1 cellular context compared by ENCODE assay signal in genomic region chr19:58353717-58354477, GRCh38.
TF ChIP-seq lines count a peak whose summit lies in the region.

No MANE protein-coding gene starts in this region.

TF ChIP-seq in HepG2, 621 proteins besides CTCF, POLR2A, EP300 and RAD21 (continued from another document and continues in another):
- TF ChIP-seq, protein P1, sequence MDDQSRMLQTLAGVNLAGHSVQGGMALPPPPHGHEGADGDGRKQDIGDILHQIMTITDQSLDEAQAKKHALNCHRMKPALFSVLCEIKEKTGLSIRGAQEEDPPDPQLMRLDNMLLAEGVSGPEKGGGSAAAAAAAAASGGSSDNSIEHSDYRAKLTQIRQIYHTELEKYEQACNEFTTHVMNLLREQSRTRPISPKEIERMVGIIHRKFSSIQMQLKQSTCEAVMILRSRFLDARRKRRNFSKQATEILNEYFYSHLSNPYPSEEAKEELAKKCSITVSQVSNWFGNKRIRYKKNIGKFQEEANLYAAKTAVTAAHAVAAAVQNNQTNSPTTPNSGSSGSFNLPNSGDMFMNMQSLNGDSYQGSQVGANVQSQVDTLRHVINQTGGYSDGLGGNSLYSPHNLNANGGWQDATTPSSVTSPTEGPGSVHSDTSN (CRISPR knock-in tag; IDR thresholded peaks at IDR 0.05; ENCODE audit: borderline replicate concordance) = no peak
- TF ChIP-seq MTERF4 (CRISPR knock-in tag; IDR thresholded peaks at IDR 0.05) = no peak
- TF ChIP-seq MTA1 (CRISPR knock-in tag; IDR thresholded peaks at IDR 0.05; ENCODE audit: borderline replicate concordance) = no peak
- TF ChIP-seq, protein P2, sequence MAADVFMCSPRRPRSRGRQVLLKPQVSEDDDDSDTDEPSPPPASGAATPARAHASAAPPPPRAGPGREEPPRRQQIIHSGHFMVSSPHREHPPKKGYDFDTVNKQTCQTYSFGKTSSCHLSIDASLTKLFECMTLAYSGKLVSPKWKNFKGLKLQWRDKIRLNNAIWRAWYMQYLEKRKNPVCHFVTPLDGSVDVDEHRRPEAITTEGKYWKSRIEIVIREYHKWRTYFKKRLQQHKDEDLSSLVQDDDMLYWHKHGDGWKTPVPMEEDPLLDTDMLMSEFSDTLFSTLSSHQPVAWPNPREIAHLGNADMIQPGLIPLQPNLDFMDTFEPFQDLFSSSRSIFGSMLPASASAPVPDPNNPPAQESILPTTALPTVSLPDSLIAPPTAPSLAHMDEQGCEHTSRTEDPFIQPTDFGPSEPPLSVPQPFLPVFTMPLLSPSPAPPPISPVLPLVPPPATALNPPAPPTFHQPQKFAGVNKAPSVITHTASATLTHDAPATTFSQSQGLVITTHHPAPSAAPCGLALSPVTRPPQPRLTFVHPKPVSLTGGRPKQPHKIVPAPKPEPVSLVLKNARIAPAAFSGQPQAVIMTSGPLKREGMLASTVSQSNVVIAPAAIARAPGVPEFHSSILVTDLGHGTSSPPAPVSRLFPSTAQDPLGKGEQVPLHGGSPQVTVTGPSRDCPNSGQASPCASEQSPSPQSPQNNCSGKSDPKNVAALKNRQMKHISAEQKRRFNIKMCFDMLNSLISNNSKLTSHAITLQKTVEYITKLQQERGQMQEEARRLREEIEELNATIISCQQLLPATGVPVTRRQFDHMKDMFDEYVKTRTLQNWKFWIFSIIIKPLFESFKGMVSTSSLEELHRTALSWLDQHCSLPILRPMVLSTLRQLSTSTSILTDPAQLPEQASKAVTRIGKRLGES (CRISPR knock-in tag; IDR thresholded peaks at IDR 0.05; ENCODE audit: borderline replicate concordance) = no peak
- TF ChIP-seq YY1 (IDR thresholded peaks at IDR 0.05; ENCODE audit: insufficient read depth, insufficient replicate concordance, low read depth, low read length) = no peak
- TF ChIP-seq CCDC6 (CRISPR knock-in tag; IDR thresholded peaks at IDR 0.05) = no peak
- TF ChIP-seq ONECUT2 (CRISPR knock-in tag; IDR thresholded peaks at IDR 0.05) = peak; percentile 15; the same call in 1 of the 2 replicates
- TF ChIP-seq ZNF350 (CRISPR knock-in tag; IDR thresholded peaks at IDR 0.05; ENCODE audit: borderline replicate concordance, low read depth) = no peak
- no peak for TF ChIP-seq PRMT3 (CRISPR knock-in tag; IDR thresholded peaks at IDR 0.05; ENCODE audit: borderline replicate concordance, low read depth)
- no peak for TF ChIP-seq KDM4B (CRISPR knock-in tag; IDR thresholded peaks at IDR 0.05)
- TF ChIP-seq WIZ (CRISPR knock-in tag; IDR thresholded peaks at IDR 0.05) = no peak
- TF ChIP-seq, protein P3, sequence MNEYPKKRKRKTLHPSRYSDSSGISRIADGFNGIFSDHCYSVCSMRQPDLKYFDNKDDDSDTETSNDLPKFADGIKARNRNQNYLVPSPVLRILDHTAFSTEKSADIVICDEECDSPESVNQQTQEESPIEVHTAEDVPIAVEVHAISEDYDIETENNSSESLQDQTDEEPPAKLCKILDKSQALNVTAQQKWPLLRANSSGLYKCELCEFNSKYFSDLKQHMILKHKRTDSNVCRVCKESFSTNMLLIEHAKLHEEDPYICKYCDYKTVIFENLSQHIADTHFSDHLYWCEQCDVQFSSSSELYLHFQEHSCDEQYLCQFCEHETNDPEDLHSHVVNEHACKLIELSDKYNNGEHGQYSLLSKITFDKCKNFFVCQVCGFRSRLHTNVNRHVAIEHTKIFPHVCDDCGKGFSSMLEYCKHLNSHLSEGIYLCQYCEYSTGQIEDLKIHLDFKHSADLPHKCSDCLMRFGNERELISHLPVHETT (CRISPR knock-in tag; conservative IDR thresholded peaks at IDR 0.05) = no peak
- no peak for TF ChIP-seq ZNF672 (CRISPR knock-in tag; IDR thresholded peaks at IDR 0.05)
- 0 out of 2 replicates have a peak, but pooled peaks have one; percentile 8 for TF ChIP-seq DMAP1 (CRISPR knock-in tag; IDR thresholded peaks at IDR 0.05)
- TF ChIP-seq BRF2 (CRISPR knock-in tag; IDR thresholded peaks at IDR 0.05) = no peak
- TF ChIP-seq TCF12 (IDR thresholded peaks at IDR 0.05) = no peak
- TF ChIP-seq TCF12 (CRISPR knock-in tag; IDR thresholded peaks at IDR 0.05) = 0 out of 2 replicates have a peak, but pooled peaks have one; percentile 25
- TF ChIP-seq ZNF75D (CRISPR knock-in tag; IDR thresholded peaks at IDR 0.05; ENCODE audit: borderline replicate concordance) = no peak
- no peak for TF ChIP-seq KLF12 (CRISPR knock-in tag; IDR thresholded peaks at IDR 0.05; ENCODE audit: borderline replicate concordance)
- TF ChIP-seq, protein P4, sequence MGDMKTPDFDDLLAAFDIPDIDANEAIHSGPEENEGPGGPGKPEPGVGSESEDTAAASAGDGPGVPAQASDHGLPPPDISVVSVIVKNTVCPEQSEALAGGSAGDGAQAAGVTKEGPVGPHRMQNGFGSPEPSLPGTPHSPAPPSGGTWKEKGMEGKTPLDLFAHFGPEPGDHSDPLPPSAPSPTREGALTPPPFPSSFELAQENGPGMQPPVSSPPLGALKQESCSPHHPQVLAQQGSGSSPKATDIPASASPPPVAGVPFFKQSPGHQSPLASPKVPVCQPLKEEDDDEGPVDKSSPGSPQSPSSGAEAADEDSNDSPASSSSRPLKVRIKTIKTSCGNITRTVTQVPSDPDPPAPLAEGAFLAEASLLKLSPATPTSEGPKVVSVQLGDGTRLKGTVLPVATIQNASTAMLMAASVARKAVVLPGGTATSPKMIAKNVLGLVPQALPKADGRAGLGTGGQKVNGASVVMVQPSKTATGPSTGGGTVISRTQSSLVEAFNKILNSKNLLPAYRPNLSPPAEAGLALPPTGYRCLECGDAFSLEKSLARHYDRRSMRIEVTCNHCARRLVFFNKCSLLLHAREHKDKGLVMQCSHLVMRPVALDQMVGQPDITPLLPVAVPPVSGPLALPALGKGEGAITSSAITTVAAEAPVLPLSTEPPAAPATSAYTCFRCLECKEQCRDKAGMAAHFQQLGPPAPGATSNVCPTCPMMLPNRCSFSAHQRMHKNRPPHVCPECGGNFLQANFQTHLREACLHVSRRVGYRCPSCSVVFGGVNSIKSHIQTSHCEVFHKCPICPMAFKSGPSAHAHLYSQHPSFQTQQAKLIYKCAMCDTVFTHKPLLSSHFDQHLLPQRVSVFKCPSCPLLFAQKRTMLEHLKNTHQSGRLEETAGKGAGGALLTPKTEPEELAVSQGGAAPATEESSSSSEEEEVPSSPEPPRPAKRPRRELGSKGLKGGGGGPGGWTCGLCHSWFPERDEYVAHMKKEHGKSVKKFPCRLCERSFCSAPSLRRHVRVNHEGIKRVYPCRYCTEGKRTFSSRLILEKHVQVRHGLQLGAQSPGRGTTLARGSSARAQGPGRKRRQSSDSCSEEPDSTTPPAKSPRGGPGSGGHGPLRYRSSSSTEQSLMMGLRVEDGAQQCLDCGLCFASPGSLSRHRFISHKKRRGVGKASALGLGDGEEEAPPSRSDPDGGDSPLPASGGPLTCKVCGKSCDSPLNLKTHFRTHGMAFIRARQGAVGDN (CRISPR knock-in tag; IDR thresholded peaks at IDR 0.05) = no peak
- no peak for TF ChIP-seq SRSF4 (IDR thresholded peaks at IDR 0.05; ENCODE audit: low read depth, low read length, poor library complexity, severe bottlenecking)
- peak; percentile 48; the same call in 1 of the 2 replicates for TF ChIP-seq ZNF737 (CRISPR knock-in tag; IDR thresholded peaks at IDR 0.05; ENCODE audit: borderline replicate concordance)
- TF ChIP-seq GATAD1 (CRISPR knock-in tag; IDR thresholded peaks at IDR 0.05) = no peak
- TF ChIP-seq MAX (IDR thresholded peaks at IDR 0.05) = peak; percentile 56
- no peak for TF ChIP-seq SKI (IDR thresholded peaks at IDR 0.05; ENCODE audit: partially characterized antibody)
- TF ChIP-seq GABPA (IDR thresholded peaks at IDR 0.05; ENCODE audit: low read depth, low read length) = no peak
- TF ChIP-seq GABPA (CRISPR knock-in tag; IDR thresholded peaks at IDR 0.05; ENCODE audit: low read depth) = no peak
- TF ChIP-seq RNF2 (conservative IDR thresholded peaks at IDR 0.05; ENCODE audit: low read depth) = no peak
- TF ChIP-seq, protein P5, sequence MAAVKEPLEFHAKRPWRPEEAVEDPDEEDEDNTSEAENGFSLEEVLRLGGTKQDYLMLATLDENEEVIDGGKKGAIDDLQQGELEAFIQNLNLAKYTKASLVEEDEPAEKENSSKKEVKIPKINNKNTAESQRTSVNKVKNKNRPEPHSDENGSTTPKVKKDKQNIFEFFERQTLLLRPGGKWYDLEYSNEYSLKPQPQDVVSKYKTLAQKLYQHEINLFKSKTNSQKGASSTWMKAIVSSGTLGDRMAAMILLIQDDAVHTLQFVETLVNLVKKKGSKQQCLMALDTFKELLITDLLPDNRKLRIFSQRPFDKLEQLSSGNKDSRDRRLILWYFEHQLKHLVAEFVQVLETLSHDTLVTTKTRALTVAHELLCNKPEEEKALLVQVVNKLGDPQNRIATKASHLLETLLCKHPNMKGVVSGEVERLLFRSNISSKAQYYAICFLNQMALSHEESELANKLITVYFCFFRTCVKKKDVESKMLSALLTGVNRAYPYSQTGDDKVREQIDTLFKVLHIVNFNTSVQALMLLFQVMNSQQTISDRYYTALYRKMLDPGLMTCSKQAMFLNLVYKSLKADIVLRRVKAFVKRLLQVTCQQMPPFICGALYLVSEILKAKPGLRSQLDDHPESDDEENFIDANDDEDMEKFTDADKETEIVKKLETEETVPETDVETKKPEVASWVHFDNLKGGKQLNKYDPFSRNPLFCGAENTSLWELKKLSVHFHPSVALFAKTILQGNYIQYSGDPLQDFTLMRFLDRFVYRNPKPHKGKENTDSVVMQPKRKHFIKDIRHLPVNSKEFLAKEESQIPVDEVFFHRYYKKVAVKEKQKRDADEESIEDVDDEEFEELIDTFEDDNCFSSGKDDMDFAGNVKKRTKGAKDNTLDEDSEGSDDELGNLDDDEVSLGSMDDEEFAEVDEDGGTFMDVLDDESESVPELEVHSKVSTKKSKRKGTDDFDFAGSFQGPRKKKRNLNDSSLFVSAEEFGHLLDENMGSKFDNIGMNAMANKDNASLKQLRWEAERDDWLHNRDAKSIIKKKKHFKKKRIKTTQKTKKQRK (IDR thresholded peaks at IDR 0.05; ENCODE audit: low read length) = no peak
- TF ChIP-seq ZBTB21 (CRISPR knock-in tag; IDR thresholded peaks at IDR 0.05) = no peak
- TF ChIP-seq ZNF431 (CRISPR knock-in tag; IDR thresholded peaks at IDR 0.05; ENCODE audit: borderline replicate concordance, low read depth) = 0 out of 2 replicates have a peak, but pooled peaks have one; percentile 57
- no peak for TF ChIP-seq KLF9 (CRISPR knock-in tag; IDR thresholded peaks at IDR 0.05; ENCODE audit: low read depth)
- no peak for TF ChIP-seq PLSCR1 (CRISPR knock-in tag; IDR thresholded peaks at IDR 0.05; ENCODE audit: borderline replicate concordance)
- TF ChIP-seq SATB2 (CRISPR knock-in tag; IDR thresholded peaks at IDR 0.05) = 0 out of 2 replicates have a peak, but pooled peaks have one; percentile 59
- TF ChIP-seq EHMT2 (IDR thresholded peaks at IDR 0.05; ENCODE audit: borderline replicate concordance, low read depth, low read length) = no peak
- 0 out of 2 replicates have a peak, but pooled peaks have one; percentile 29 for TF ChIP-seq ZBTB10 (CRISPR knock-in tag; IDR thresholded peaks at IDR 0.05; ENCODE audit: borderline replicate concordance)
